Comparison of ENCODE assay signal across 9 cellular contexts in genomic region chr4:161256716-161257115, GRCh38.
DNase-seq lines count a peak whose midpoint lies in the region; ATAC-seq and TF ChIP-seq lines count a peak whose summit lies in the region.
"Had no signal": no experiment of that assay in that cellular context is flagged by ENCODE, and none has a peak within 500 bp of the region (broad histone marks: within the 10 kb centered on the region; RNA-seq: fewer than 3 reads in every experiment).

No MANE protein-coding gene starts in this region.

- H3K27me3 ChIP-seq in Karpas-422 (ENCODE audit: low read length) (no peaks in the 10 kb centered on the region), WERI-Rb-1 (ENCODE audit: insufficient read depth, low read depth, severe bottlenecking) (no peaks in the 10 kb centered on the region), dorsolateral prefrontal cortex (no peaks in the 10 kb centered on the region)
- H3K27me3 ChIP-seq: gastrocnemius medialis had no signal

- H3K9me3 ChIP-seq in Karpas-422 (ENCODE audit: low read length) (no peaks in the 10 kb centered on the region), WERI-Rb-1 (ENCODE audit: severe bottlenecking) (peaks cover 11% of the 10 kb centered on the region)

- no peaks in the 10 kb centered on the region for H4K20me1 ChIP-seq in Karpas-422 (ENCODE audit: insufficient read depth, low read depth, low read length)

- H3K36me3 ChIP-seq in Karpas-422 (ENCODE audit: insufficient read depth, low read length) (no peaks in the 10 kb centered on the region), WERI-Rb-1 (no peaks in the 10 kb centered on the region)
- H3K36me3 ChIP-seq: gastrocnemius medialis had no signal

- peak; percentile 44; the same call in 1 of the 2 replicates for TF ChIP-seq CTCF in GM12874 (IDR thresholded peaks at IDR 0.05; ENCODE audit: insufficient read depth, low read depth, low read length)
- peak; percentile 69 for TF ChIP-seq CTCF in WERI-Rb-1 (IDR thresholded peaks at IDR 0.05; ENCODE audit: low read depth, low read length)
- peak in 22 of 56 donors; percentile 5 to 62 (median 20) for TF ChIP-seq CTCF in dorsolateral prefrontal cortex (IDR thresholded peaks at IDR 0.05 in 54 of 56, conservative IDR thresholded peaks at IDR 0.05 in 2 of 56; ENCODE audit: low read depth in 1 of 56, partially characterized antibody in 56 of 56)

- no peaks in the 10 kb centered on the region for H3K79me2 ChIP-seq in Karpas-422 (ENCODE audit: low read length)

- H3K9ac ChIP-seq in Karpas-422 (ENCODE audit: low read length), result no peak overlapping the region

- H3K27ac ChIP-seq in Karpas-422 (ENCODE audit: low read length) (no peak overlapping the region), WERI-Rb-1 (no peak overlapping the region), dorsolateral prefrontal cortex (no peak overlapping the region)
- H3K27ac ChIP-seq: gastrocnemius medialis had no signal

- no peak overlapping the region for H2AFZ ChIP-seq in Karpas-422 (ENCODE audit: low read length)

- ATAC-seq in GM21367 (IDR thresholded peaks at IDR 0.05; ENCODE audit: unreplicated experiment) (no peak), GM21619 (IDR thresholded peaks at IDR 0.05; ENCODE audit: unreplicated experiment) (no peak)
- ATAC-seq: gastrocnemius medialis had no signal

- peak; percentile 71 for DNase-seq in Karpas-422
- DNase-seq in WERI-Rb-1, result peak; percentile 56
- DNase-seq in myocyte (ENCODE audit: low read depth), result peak; percentile 50
- no peak for DNase-seq in dorsolateral prefrontal cortex
- DNase-seq: activated CD4-positive, alpha-beta T cell treated with anti-CD3 and anti-CD28 coated beads for 48 hours; gastrocnemius medialis had no signal

- H3K4me3 ChIP-seq in Karpas-422 (ENCODE audit: low read length), result no peak overlapping the region
- no peak overlapping the region for H3K4me3 ChIP-seq in WERI-Rb-1 (ENCODE audit: low read depth, low read length)
- no peak overlapping the region for H3K4me3 ChIP-seq in dorsolateral prefrontal cortex
- H3K4me3 ChIP-seq: gastrocnemius medialis had no signal

- H3K4me1 ChIP-seq in Karpas-422 (ENCODE audit: low read length), result no peaks in the 10 kb centered on the region
- H3K4me1 ChIP-seq: gastrocnemius medialis had no signal

- no peak overlapping the region for H3K4me2 ChIP-seq in Karpas-422 (ENCODE audit: low read depth, low read length, poor library complexity, severe bottlenecking)

- H3K9me2 ChIP-seq in Karpas-422 (replicated peaks; ENCODE audit: insufficient read depth, low read length), result no peaks in the 10 kb centered on the region

- intact Hi-C loops in dorsolateral prefrontal cortex (cut with DNase I), result no loop called here

Comparison
In these comparisons a context has a peak if more than half of its experiments do, and no peak if none do; other contexts are left out.
1. DNase-seq: peak in Karpas-422 (single experiment), WERI-Rb-1 (single experiment) and myocyte (single experiment); none in dorsolateral prefrontal cortex (0 of 10).